Comparison of ENCODE assay signal across 8 cellular contexts in the genomic region with DNA sequence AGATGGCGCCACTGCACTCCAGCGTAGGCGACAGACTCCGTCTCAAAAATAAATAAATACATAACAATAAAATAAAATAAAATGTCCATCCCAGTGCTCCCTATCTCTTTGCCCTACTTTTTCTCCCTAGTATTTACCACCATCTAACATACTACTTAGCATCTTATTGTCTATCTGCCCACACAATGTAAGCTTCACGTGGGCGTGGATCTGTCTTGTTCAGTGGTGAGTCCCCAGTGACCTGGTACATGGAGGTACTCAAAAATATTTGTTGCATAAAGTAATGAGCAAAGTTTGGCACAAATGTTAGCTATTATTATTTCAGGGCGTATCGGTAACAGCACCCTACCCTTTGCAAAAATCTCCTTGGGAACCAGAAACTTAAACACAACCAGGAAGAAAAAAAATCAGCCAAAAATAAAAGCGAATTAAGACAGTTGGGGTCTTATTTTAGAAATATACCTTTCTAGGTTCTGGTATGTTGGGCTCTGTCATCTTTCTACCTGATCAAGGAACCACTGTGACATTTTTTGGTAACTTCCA. TPM values are rescaled to one million over a fixed set of nuclear protein-coding genes. Genes with fewer than 3 reads are reported as not detected.
DNase-seq lines count a peak whose midpoint lies in the region; ATAC-seq, FAIRE-seq and TF ChIP-seq lines count a peak whose summit lies in the region.

No MANE protein-coding gene starts in this region.

- H3K27ac ChIP-seq in astrocyte (ENCODE audit: low read depth, low read length) (no peak overlapping the region), liver (ENCODE audit: low read depth in 1 of 2, low read length in 2 of 2) (peak overlapping the region in 1 of 2 donors; percentile 31), upper lobe of right lung (peak overlapping the region; percentile 63)

- TF ChIP-seq RAD21 in liver (IDR thresholded peaks at IDR 0.05), result no peak

- H3K36me3 Mint-ChIP-seq in activated T-cell treated with anti-CD3 and anti-CD28 coated beads, Interleukin-2, amount 50 U/mL, for 72 hours (ENCODE audit: insufficient read depth in 2 of 2), result no peaks in the 10 kb centered on the region
- H3K36me3 Mint-ChIP-seq in astrocyte (ENCODE audit: low read depth, unreplicated experiment), result peaks cover 3% of the 10 kb centered on the region

- H4K20me1 ChIP-seq in astrocyte (ENCODE audit: insufficient read depth, low read length), result peaks cover 20% of the 10 kb centered on the region

- peak overlapping the region; percentile 82 for H3K27ac Mint-ChIP-seq in activated T-cell treated with anti-CD3 and anti-CD28 coated beads, Interleukin-2, amount 50 U/mL, for 72 hours
- no peak overlapping the region for H3K27ac Mint-ChIP-seq in astrocyte (ENCODE audit: unreplicated experiment)

- peaks cover 27% of the 10 kb centered on the region for H3K4me1 Mint-ChIP-seq in activated T-cell treated with anti-CD3 and anti-CD28 coated beads, Interleukin-2, amount 50 U/mL, for 72 hours (ENCODE audit: low read depth)
- peaks cover 13% of the 10 kb centered on the region for H3K4me1 Mint-ChIP-seq in astrocyte (ENCODE audit: low read depth, unreplicated experiment)

- H3K9me3 ChIP-seq in astrocyte (ENCODE audit: insufficient read depth, low read depth, low read length) (no peaks in the 10 kb centered on the region), liver (ENCODE audit: control insufficient read depth in 4 of 4, low read length in 3 of 4) (no peaks in the 10 kb centered on the region), upper lobe of right lung (no peaks in the 10 kb centered on the region)

- peak overlapping the region; percentile 97 for H3K4me2 ChIP-seq in astrocyte (ENCODE audit: low read length)

- no peaks in the 10 kb centered on the region for H3K27me3 Mint-ChIP-seq in activated T-cell treated with anti-CD3 and anti-CD28 coated beads, Interleukin-2, amount 50 U/mL, for 72 hours (ENCODE audit: low read depth)
- peaks cover 4% of the 10 kb centered on the region for H3K27me3 Mint-ChIP-seq in astrocyte (ENCODE audit: low read depth, unreplicated experiment)

- H3K9ac ChIP-seq in astrocyte (ENCODE audit: low read length), result peak overlapping the region; percentile 85
- peak overlapping the region; percentile 21 to 90 for H3K9ac ChIP-seq in liver (ENCODE audit: low read depth in 1 of 2, low read length in 2 of 2)

- no peaks in the 10 kb centered on the region for H3K27me3 ChIP-seq in astrocyte (ENCODE audit: insufficient read depth, low read length)
- no peaks in the 10 kb centered on the region for H3K27me3 ChIP-seq in liver (ENCODE audit: control insufficient read depth in 4 of 4, insufficient read depth in 4 of 4, low read length in 3 of 4)
- H3K27me3 ChIP-seq in upper lobe of right lung, result no peaks in the 10 kb centered on the region

- H3K36me3 ChIP-seq in astrocyte (ENCODE audit: insufficient read depth, low read length), result no peaks in the 10 kb centered on the region
- H3K36me3 ChIP-seq in liver (ENCODE audit: control insufficient read depth in 4 of 4, insufficient read depth in 3 of 4, low read depth in 1 of 4, low read length in 3 of 4), result no peaks in the 10 kb centered on the region
- H3K36me3 ChIP-seq in upper lobe of right lung, result no peaks in the 10 kb centered on the region

- DNase-seq in activated T-cell treated with anti-CD3 and anti-CD28 coated beads, Interleukin-2, amount 50 U/mL, for 72 hours, result no peak
- DNase-seq in activated T-cell treated with anti-CD3 and anti-CD28 coated beads, Interleukin-2, amount 50 U/mL, for 48 hours, result no peak
- peak; percentile 7 for DNase-seq in astrocyte (ENCODE audit: low read depth)
- DNase-seq in upper lobe of right lung, result no peak
- no peak for DNase-seq in hippocampal formation (lab: John Stamatoyannopoulos, UW)
- DNase-seq in pons (ENCODE audit: low spot score), result no peak
- DNase-seq in LoVo (ENCODE audit: low spot score), result no peak

- peak overlapping the region; percentile 75 for H2AFZ ChIP-seq in astrocyte (ENCODE audit: low read depth, low read length)

- ATAC-seq in activated T-cell treated with anti-CD3 and anti-CD28 coated beads, Interleukin-2, amount 50 U/mL, for 72 hours (replicated peaks in 1 of 2), result no peak
- ATAC-seq in upper lobe of right lung, result no peak

- TF ChIP-seq CTCF in astrocyte (IDR thresholded peaks at IDR 0.05; ENCODE audit: insufficient read depth, low read depth, low read length) (no peak), liver (IDR thresholded peaks at IDR 0.05; ENCODE audit: low read depth, low read length, missing input control) (no peak), upper lobe of right lung (IDR thresholded peaks at IDR 0.05) (no peak)

- FAIRE-seq in astrocyte (lab: Jason Lieb, UNC), result no peak

- H3K9me3 Mint-ChIP-seq in activated T-cell treated with anti-CD3 and anti-CD28 coated beads, Interleukin-2, amount 50 U/mL, for 72 hours, result no peaks in the 10 kb centered on the region
- H3K9me3 Mint-ChIP-seq in astrocyte (ENCODE audit: unreplicated experiment), result no peaks in the 10 kb centered on the region

- peak overlapping the region; percentile 69 for H3K4me3 ChIP-seq in astrocyte (ENCODE audit: insufficient read depth, low read depth, low read length)
- peak overlapping the region; percentile 50 to 96 (median 70) for H3K4me3 ChIP-seq in liver (ENCODE audit: low read depth in 1 of 3, low read length in 3 of 3)
- H3K4me3 ChIP-seq in upper lobe of right lung, result peak overlapping the region; percentile 67

- intact Hi-C loops in upper lobe of right lung (cut with DNase I), result no loop called here

- H3K79me2 ChIP-seq in astrocyte (ENCODE audit: insufficient read depth, low read length), result peaks cover 7% of the 10 kb centered on the region

- H3K4me1 ChIP-seq in astrocyte (ENCODE audit: insufficient read depth, low read length) (peaks cover 10% of the 10 kb centered on the region), liver (ENCODE audit: control insufficient read depth in 4 of 4, insufficient read depth in 4 of 4, low read length in 3 of 4) (peaks cover 0 to 13% (median 6%) of the 10 kb centered on the region in 4 donors), upper lobe of right lung (peaks cover 9% of the 10 kb centered on the region)

- 55% methylated on average over 9 of the region's 9 CpGs for WGBS in liver

- H3K4me3 Mint-ChIP-seq in activated T-cell treated with anti-CD3 and anti-CD28 coated beads, Interleukin-2, amount 50 U/mL, for 72 hours, result peak overlapping the region; percentile 82 to 83
- H3K4me3 Mint-ChIP-seq in astrocyte (ENCODE audit: unreplicated experiment), result peak overlapping the region; percentile 75

TF ChIP-seq in liver, 16 proteins besides CTCF, POLR2A, EP300 and RAD21 (continues in another document):
- TF ChIP-seq YY1 (IDR thresholded peaks at IDR 0.05), result no peak
- TF ChIP-seq, protein P1, sequence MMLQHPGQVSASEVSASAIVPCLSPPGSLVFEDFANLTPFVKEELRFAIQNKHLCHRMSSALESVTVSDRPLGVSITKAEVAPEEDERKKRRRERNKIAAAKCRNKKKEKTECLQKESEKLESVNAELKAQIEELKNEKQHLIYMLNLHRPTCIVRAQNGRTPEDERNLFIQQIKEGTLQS (IDR thresholded peaks at IDR 0.05), result no peak
- no peak for TF ChIP-seq RXRA (IDR thresholded peaks at IDR 0.05)
- TF ChIP-seq EGR1 (IDR thresholded peaks at IDR 0.05; ENCODE audit: low read depth in 2 of 2), result no peak
- no peak for TF ChIP-seq JUND (IDR thresholded peaks at IDR 0.05)
- no peak for TF ChIP-seq TAF1 (conservative IDR thresholded peaks at IDR 0.05)
- no peak for TF ChIP-seq SP1 (IDR thresholded peaks at IDR 0.05)
- no peak for TF ChIP-seq HNF4A (conservative IDR thresholded peaks at IDR 0.05)
- TF ChIP-seq, protein P2, sequence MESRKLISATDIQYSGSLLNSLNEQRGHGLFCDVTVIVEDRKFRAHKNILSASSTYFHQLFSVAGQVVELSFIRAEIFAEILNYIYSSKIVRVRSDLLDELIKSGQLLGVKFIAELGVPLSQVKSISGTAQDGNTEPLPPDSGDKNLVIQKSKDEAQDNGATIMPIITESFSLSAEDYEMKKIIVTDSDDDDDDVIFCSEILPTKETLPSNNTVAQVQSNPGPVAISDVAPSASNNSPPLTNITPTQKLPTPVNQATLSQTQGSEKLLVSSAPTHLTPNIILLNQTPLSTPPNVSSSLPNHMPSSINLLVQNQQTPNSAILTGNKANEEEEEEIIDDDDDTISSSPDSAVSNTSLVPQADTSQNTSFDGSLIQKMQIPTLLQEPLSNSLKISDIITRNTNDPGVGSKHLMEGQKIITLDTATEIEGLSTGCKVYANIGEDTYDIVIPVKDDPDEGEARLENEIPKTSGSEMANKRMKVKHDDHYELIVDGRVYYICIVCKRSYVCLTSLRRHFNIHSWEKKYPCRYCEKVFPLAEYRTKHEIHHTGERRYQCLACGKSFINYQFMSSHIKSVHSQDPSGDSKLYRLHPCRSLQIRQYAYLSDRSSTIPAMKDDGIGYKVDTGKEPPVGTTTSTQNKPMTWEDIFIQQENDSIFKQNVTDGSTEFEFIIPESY (IDR thresholded peaks at IDR 0.05), result no peak
- no peak for TF ChIP-seq HNF4G (IDR thresholded peaks at IDR 0.05)
- no peak for TF ChIP-seq FOXA2 (IDR thresholded peaks at IDR 0.05)
- no peak for TF ChIP-seq FOXA1 (IDR thresholded peaks at IDR 0.05)
- TF ChIP-seq, protein P3, sequence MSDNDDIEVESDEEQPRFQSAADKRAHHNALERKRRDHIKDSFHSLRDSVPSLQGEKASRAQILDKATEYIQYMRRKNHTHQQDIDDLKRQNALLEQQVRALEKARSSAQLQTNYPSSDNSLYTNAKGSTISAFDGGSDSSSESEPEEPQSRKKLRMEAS (IDR thresholded peaks at IDR 0.05), result no peak

RNA-seq across cellular contexts. Expression of a gene that starts 0.5 kb away (rescaled TPM):
- 10 to 100 TPM; 36.9 to 40.7 TPM for total RNA-seq in activated T-cell treated with anti-CD3 and anti-CD28 coated beads, Interleukin-2, amount 50 U/mL, for 72 hours
- 34.4 and 38.8 TPM in 2 replicates for total RNA-seq in astrocyte
- total RNA-seq in liver, result 1 to 10 TPM; 6.6 to 9.8 TPM
- 10 to 100 TPM; 22.1 to 44.3 TPM for polyA plus RNA-seq in liver
- total RNA-seq in upper lobe of right lung, result 45.6 TPM

RNA-seq across cellular contexts. Expression of a gene that starts 17.5 kb away (rescaled TPM):
- 10 to 100 TPM; 10.2 to 11.7 TPM for total RNA-seq in activated T-cell treated with anti-CD3 and anti-CD28 coated beads, Interleukin-2, amount 50 U/mL, for 72 hours
- total RNA-seq in astrocyte (16.9 and 18.8 TPM in 2 replicates), liver (1 to 10 TPM; 1.8 to 3.4 TPM), upper lobe of right lung (9.7 TPM)
- polyA plus RNA-seq in liver, result 1 to 10 TPM; 1.4 to 1.7 TPM
